ENCODE assay signal across 11 cellular contexts in genomic region chr7:122305475-122306319, GRCh38. TPM values are rescaled to one million over a fixed set of nuclear protein-coding genes. Genes with fewer than 3 reads are reported as not detected.
DNase-seq lines count a peak whose midpoint lies in the region; ATAC-seq and TF ChIP-seq lines count a peak whose summit lies in the region.
"Had no signal": no experiment of that assay in that cellular context is flagged by ENCODE, and none has a peak within 500 bp of the region (broad histone marks: within the 10 kb centered on the region; RNA-seq: fewer than 3 reads in every experiment).

No MANE protein-coding gene starts in this region.

- H3K36me3 Mint-ChIP-seq in glutamatergic neuron (ENCODE audit: unreplicated experiment) = no peaks in the 10 kb centered on the region

- peak overlapping the region; percentile 91 for H3K4me3 Mint-ChIP-seq in glutamatergic neuron (ENCODE audit: unreplicated experiment)
- H3K4me3 Mint-ChIP-seq: T-helper 1 cell treated with Interleukin-12 subunit alpha and Interleukin-12 subunit beta and Interleukin-4 antibody, amounts not matched to agents 30 μg/mL and 1 μg/mL, for 36 hours had no signal

- peaks cover 37% of the 10 kb centered on the region for H3K27me3 Mint-ChIP-seq in glutamatergic neuron (ENCODE audit: unreplicated experiment)

- H3K27ac ChIP-seq in HEK293 (ENCODE audit: extremely low read depth, low read depth, low read length) (peak overlapping the region; percentile 53; the same call in 1 of the 2 replicates), rectal smooth muscle tissue (ENCODE audit: low read depth, low read length) (no peak overlapping the region)

- H3K9ac ChIP-seq in rectal smooth muscle tissue (ENCODE audit: low read length) = no peak overlapping the region

- POLR2A ChIA-PET in HEK293 (lab: Yijun Ruan, JAX) = interaction anchor here (0.7 kb wide), 1 partner anchor 10 kb away, joined by 4 read pairs; no protein-coding TSS in a partner anchor

- CTCF ChIA-PET in HEK293 (lab: Yijun Ruan, JAX) = interaction anchor here (0.5 to 0.9 kb wide), 4 partner anchors 24 to 246 kb away, joined by 3 to 4 read pairs (median 3); no protein-coding TSS in a partner anchor

- H3K36me3 ChIP-seq in HEK293 (ENCODE audit: control insufficient read depth in 2 of 2, insufficient read depth in 1 of 2, low read length in 2 of 2) = no peaks in the 10 kb centered on the region
- H3K36me3 ChIP-seq in rectal smooth muscle tissue (ENCODE audit: control insufficient read depth, insufficient read depth, low read length) = no peaks in the 10 kb centered on the region

- peak overlapping the region; percentile 64 for H3K4me3 ChIP-seq in HEK293 (ENCODE audit: low read depth, low read length)
- peak overlapping the region; percentile 18 for H3K4me3 ChIP-seq in rectal smooth muscle tissue (ENCODE audit: low read length)

- peaks cover 58% of the 10 kb centered on the region for H3K27me3 ChIP-seq in rectal smooth muscle tissue (ENCODE audit: control insufficient read depth, insufficient read depth, low read length)

- DNase-seq in NCI-H345 treated with DMSO at 0.1 percent for 48 hours (lab: John Stamatoyannopoulos, UW; ENCODE audit: unreplicated experiment) = peak; percentile 72
- peak; percentile 58 for DNase-seq in glutamatergic neuron
- DNase-seq in middle frontal gyrus (ENCODE audit: extremely low spot score, low spot score) = no peak
- no peak for DNase-seq in superior temporal gyrus (ENCODE audit: extremely low spot score)

- H3K4me1 ChIP-seq in HEK293 (ENCODE audit: control insufficient read depth, insufficient read depth, low read length) (no peaks in the 10 kb centered on the region), rectal smooth muscle tissue (ENCODE audit: control insufficient read depth, insufficient read depth, low read length) (no peaks in the 10 kb centered on the region)

- TF ChIP-seq CTCF in HEK293 (tag by site-specific recombination; IDR thresholded peaks at IDR 0.05) (peak; percentile 55; the same call in 1 of the 2 replicates), glutamatergic neuron (IDR thresholded peaks at IDR 0.05; ENCODE audit: partially characterized antibody, unreplicated experiment) (no peak)

- peak overlapping the region; percentile 82 for H3K27ac Mint-ChIP-seq in glutamatergic neuron (ENCODE audit: unreplicated experiment)

- H3K9me3 ChIP-seq in HEK293 (ENCODE audit: control insufficient read depth, insufficient read depth, low read depth, low read length) = no peaks in the 10 kb centered on the region

- ATAC-seq in GM21786 (IDR thresholded peaks at IDR 0.05; ENCODE audit: unreplicated experiment) = no peak
- ATAC-seq in HG03139 (IDR thresholded peaks at IDR 0.05; ENCODE audit: unreplicated experiment) = no peak

- H3K4me1 Mint-ChIP-seq in glutamatergic neuron (ENCODE audit: low read depth, unreplicated experiment) = peaks cover 22% of the 10 kb centered on the region

- peaks cover 13% of the 10 kb centered on the region for H3K9me3 Mint-ChIP-seq in glutamatergic neuron (ENCODE audit: unreplicated experiment)

TF ChIP-seq in HEK293, 187 proteins besides CTCF, POLR2A, EP300 and RAD21 (continues in another document):
- TF ChIP-seq PRDM4 (tag by site-specific recombination; IDR thresholded peaks at IDR 0.05) (no peak), ZNF596 (tag by site-specific recombination; IDR thresholded peaks at IDR 0.05) (no peak), ZNF184 (tag by site-specific recombination; IDR thresholded peaks at IDR 0.05) (no peak), ZNF704 (tag by site-specific recombination; IDR thresholded peaks at IDR 0.05) (no peak), ZNF747 (tag by site-specific recombination; IDR thresholded peaks at IDR 0.05) (no peak), ZNF449 (tag by site-specific recombination; IDR thresholded peaks at IDR 0.05) (no peak), ZNF18 (tag by site-specific recombination; IDR thresholded peaks at IDR 0.05) (no peak), ZNF354C (tag by site-specific recombination; IDR thresholded peaks at IDR 0.05; ENCODE audit: borderline replicate concordance, low read depth) (no peak), ZNF560 (tag by site-specific recombination; IDR thresholded peaks at IDR 0.05; ENCODE audit: borderline replicate concordance) (no peak), ZSCAN18 (tag by site-specific recombination; IDR thresholded peaks at IDR 0.05) (no peak), ZFHX2 (tag by site-specific recombination; conservative IDR thresholded peaks at IDR 0.05) (peak; percentile 73), ZNF423 (tag by site-specific recombination; IDR thresholded peaks at IDR 0.05) (no peak), ZBTB1 (tag by site-specific recombination; IDR thresholded peaks at IDR 0.05) (no peak), ZNF16 (tag by site-specific recombination; IDR thresholded peaks at IDR 0.05; ENCODE audit: low read depth) (no peak), ELK4 (IDR thresholded peaks at IDR 0.05; ENCODE audit: borderline replicate concordance, low read depth, low read length) (no peak), KLF7 (tag by site-specific recombination; IDR thresholded peaks at IDR 0.05; ENCODE audit: borderline replicate concordance) (no peak)

RNA-seq across cellular contexts. Expression of gene FEZF1, which starts 1.1 kb away (rescaled TPM):
- total RNA-seq in glutamatergic neuron (ENCODE audit: unreplicated experiment) = 12.7 TPM
- total RNA-seq: mononuclear cell, subcutaneous adipose tissue had no signal

Comparison
In these comparisons a context has a peak if more than half of its experiments do, and no peak if none do; other contexts are left out.
1. DNase-seq: peak in NCI-H345 treated with DMSO at 0.1 percent for 48 hours (single experiment) and glutamatergic neuron (single experiment); none in middle frontal gyrus (single experiment) and superior temporal gyrus (single experiment).